In the genomic region with DNA sequence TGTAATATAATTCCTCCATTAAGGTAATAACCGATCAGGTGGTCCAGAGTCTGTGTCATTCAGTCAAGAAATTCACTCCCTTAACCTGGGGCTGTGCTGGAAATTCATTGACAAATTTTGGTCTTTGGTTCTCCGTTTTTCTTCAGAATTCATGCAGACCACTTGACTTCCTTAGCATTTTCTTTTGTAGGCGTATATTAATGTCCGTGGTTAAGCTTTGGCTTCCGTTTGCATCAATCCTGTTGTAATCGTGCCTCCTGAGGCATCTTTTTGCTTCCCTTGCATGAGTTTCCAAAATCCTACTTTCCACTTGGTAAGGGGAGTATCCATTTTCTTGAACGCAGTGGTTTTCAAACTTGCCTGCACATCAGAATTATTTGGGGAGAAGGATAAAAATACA, we compare ENCODE assay signal across 18 cellular contexts. TPM values are rescaled to one million over a fixed set of nuclear protein-coding genes. Genes with fewer than 3 reads are reported as not detected.
DNase-seq lines count a peak whose midpoint lies in the region; ATAC-seq and TF ChIP-seq lines count a peak whose summit lies in the region.
"Had no signal": no experiment of that assay in that cellular context is flagged by ENCODE, and none has a peak within 500 bp of the region (broad histone marks: within the 10 kb centered on the region; RNA-seq: fewer than 3 reads in every experiment).

No MANE protein-coding gene starts in this region.

- intact Hi-C loops in CD4-positive, alpha-beta T cell (cut with DNase I, micrococcal nuclease) = no loop called here
- intact Hi-C loops in activated B cell treated with CpG ODN at 0.5 μM for 24 hours (cut with micrococcal nuclease) (no loop called here), natural killer cell (cut with micrococcal nuclease) (no loop called here)

- in situ Hi-C loops in KBM-7 (cut with MboI; ENCODE audit: low pct_unique_long_range_greater_than_20kb, low sequenced_read_pairs) = no loop called here

- TF ChIP-seq CTCF in CD4-positive, alpha-beta T cell (IDR thresholded peaks at IDR 0.05) = no peak
- TF ChIP-seq CTCF in activated B cell treated with CpG ODN at 0.5 μM for 24 hours (IDR thresholded peaks at IDR 0.05) (no peak), natural killer cell (IDR thresholded peaks at IDR 0.05) (no peak), WTC11 (IDR thresholded peaks at IDR 0.05) (no peak)

- no peak for ATAC-seq in CD4-positive, alpha-beta T cell (ENCODE audit: poor library complexity)
- ATAC-seq in activated B cell treated with CpG ODN at 0.5 μM for 24 hours (ENCODE audit: low read depth) = no peak
- ATAC-seq in natural killer cell = no peak
- no peak for ATAC-seq in HG03025 (IDR thresholded peaks at IDR 0.05; ENCODE audit: low FRiP score, unreplicated experiment)
- no peak for ATAC-seq in WTC11
- ATAC-seq: body of pancreas had no signal

- H3K36me3 Mint-ChIP-seq in CD4-positive, alpha-beta T cell (ENCODE audit: low read depth) = peaks cover 34% of the 10 kb centered on the region
- H3K36me3 Mint-ChIP-seq in activated B cell treated with CpG ODN at 0.5 μM for 24 hours (ENCODE audit: low read depth) = peaks cover 18% of the 10 kb centered on the region
- no peaks in the 10 kb centered on the region for H3K36me3 Mint-ChIP-seq in natural killer cell
- peaks cover 13% of the 10 kb centered on the region for H3K36me3 Mint-ChIP-seq in WTC11

- DNase-seq in CD4-positive, alpha-beta T cell = no peak
- DNase-seq in KBM-7 (peak; percentile 33), activated B cell treated with CpG ODN at 0.5 μM for 24 hours (no peak), natural killer cell (no peak), NCI-H774 (lab: John Stamatoyannopoulos, UW) (no peak), WTC11 (ENCODE audit: low spot score) (no peak)
- DNase-seq: activated CD8-positive, alpha-beta memory T cell treated with anti-CD3 and anti-CD28 coated beads, Interleukin-2, amount 50 U/mL, for 4 hours; activated naive CD4-positive, alpha-beta T cell treated with anti-CD3 and anti-CD28 coated beads for 36 hours; AML-193; colonic mucosa; DMS 273 treated with DMSO at 0.1 percent for 48 hours; hypothalamus; kidney; posterior cingulate gyrus; WERI-Rb-1 had no signal

- CTCF ChIA-PET in CD4-positive, alpha-beta T cell (lab: Charles Lee) = interaction anchor here (1.0 kb wide), 1 partner anchor 9 kb away, joined by 3 read pairs; a partner anchor contains a TSS
- CTCF ChIA-PET in activated B cell treated with CpG ODN at 0.5 μM for 24 hours (lab: Charles Lee) (no interaction called here), WTC11 (lab: Charles Lee) (interaction anchor here (1.7 kb wide), 1 partner anchor 9 kb away, joined by 13 read pairs; a partner anchor contains a TSS)

- peaks cover 50% of the 10 kb centered on the region for H3K4me1 Mint-ChIP-seq in CD4-positive, alpha-beta T cell (ENCODE audit: low read depth)
- peaks cover 6% of the 10 kb centered on the region for H3K4me1 Mint-ChIP-seq in activated B cell treated with CpG ODN at 0.5 μM for 24 hours
- H3K4me1 Mint-ChIP-seq in natural killer cell = peaks cover 35 to 44% of the 10 kb centered on the region in 2 donors
- peaks cover 11% of the 10 kb centered on the region for H3K4me1 Mint-ChIP-seq in WTC11

- no peak overlapping the region for H3K27ac ChIP-seq in CD4-positive, alpha-beta T cell (ENCODE audit: low read depth, low read length)
- H3K27ac ChIP-seq: body of pancreas, colonic mucosa, RWPE1, WERI-Rb-1 had no signal

- H3K9me3 Mint-ChIP-seq in CD4-positive, alpha-beta T cell = no peaks in the 10 kb centered on the region
- H3K9me3 Mint-ChIP-seq in activated B cell treated with CpG ODN at 0.5 μM for 24 hours (no peaks in the 10 kb centered on the region), natural killer cell (no peaks in the 10 kb centered on the region), WTC11 (no peaks in the 10 kb centered on the region)
- H3K9me3 Mint-ChIP-seq: activated naive CD4-positive, alpha-beta T cell treated with anti-CD3 and anti-CD28 coated beads for 36 hours had no signal

- H3K27me3 ChIP-seq in CD4-positive, alpha-beta T cell (ENCODE audit: control insufficient read depth, insufficient read depth, low read length) = no peaks in the 10 kb centered on the region
- H3K27me3 ChIP-seq: body of pancreas, colonic mucosa had no signal

- H3K4me3 Mint-ChIP-seq in CD4-positive, alpha-beta T cell = no peak overlapping the region
- H3K4me3 Mint-ChIP-seq in activated B cell treated with CpG ODN at 0.5 μM for 24 hours (no peak overlapping the region), natural killer cell (peak overlapping the region; percentile 38), WTC11 (no peak overlapping the region)
- H3K4me3 Mint-ChIP-seq: activated naive CD4-positive, alpha-beta T cell treated with anti-CD3 and anti-CD28 coated beads for 36 hours had no signal

- no peaks in the 10 kb centered on the region for H3K9me3 ChIP-seq in CD4-positive, alpha-beta T cell (ENCODE audit: control insufficient read depth, low read length)
- H3K9me3 ChIP-seq: body of pancreas, colonic mucosa had no signal

- POLR2A ChIA-PET in CD4-positive, alpha-beta T cell (lab: Charles Lee) = interaction anchor here (1.2 kb wide), 1 partner anchor 9 kb away, joined by 3 read pairs; a partner anchor contains a TSS
- POLR2A ChIA-PET in activated B cell treated with CpG ODN at 0.5 μM for 24 hours (lab: Charles Lee) = interaction anchor here (1.2 kb wide), 1 partner anchor 9 kb away, joined by 3 read pairs; a partner anchor contains a TSS
- POLR2A ChIA-PET in WTC11 (lab: Charles Lee) = no interaction called here

- H3K27me3 Mint-ChIP-seq in CD4-positive, alpha-beta T cell = no peaks in the 10 kb centered on the region
- H3K27me3 Mint-ChIP-seq in activated B cell treated with CpG ODN at 0.5 μM for 24 hours = no peaks in the 10 kb centered on the region
- no peaks in the 10 kb centered on the region for H3K27me3 Mint-ChIP-seq in natural killer cell (ENCODE audit: low read depth in 2 of 2)
- no peaks in the 10 kb centered on the region for H3K27me3 Mint-ChIP-seq in WTC11 (ENCODE audit: low read depth)

- peak overlapping the region; percentile 43 for H3K27ac Mint-ChIP-seq in CD4-positive, alpha-beta T cell
- H3K27ac Mint-ChIP-seq in activated B cell treated with CpG ODN at 0.5 μM for 24 hours (peak overlapping the region; percentile 37), natural killer cell (peak overlapping the region; percentile 78 to 84), WTC11 (no peak overlapping the region; the same call in 1 of the 2 replicates)
- H3K27ac Mint-ChIP-seq: activated naive CD4-positive, alpha-beta T cell treated with anti-CD3 and anti-CD28 coated beads for 36 hours had no signal

TF ChIP-seq in WTC11, 78 proteins besides CTCF, POLR2A, EP300 and RAD21:
- TF ChIP-seq GRHL2 (CRISPR knock-in tag; IDR thresholded peaks at IDR 0.05; ENCODE audit: insufficient replicate concordance, severe bottlenecking) (no peak), RORB (CRISPR knock-in tag; IDR thresholded peaks at IDR 0.05) (no peak), ZNF396 (CRISPR knock-in tag; IDR thresholded peaks at IDR 0.05; ENCODE audit: borderline replicate concordance) (no peak), CREB1 (CRISPR knock-in tag; IDR thresholded peaks at IDR 0.05) (no peak), ZNF263 (CRISPR knock-in tag; IDR thresholded peaks at IDR 0.05; ENCODE audit: low read depth) (no peak)
- TF ChIP-seq, protein P1, sequence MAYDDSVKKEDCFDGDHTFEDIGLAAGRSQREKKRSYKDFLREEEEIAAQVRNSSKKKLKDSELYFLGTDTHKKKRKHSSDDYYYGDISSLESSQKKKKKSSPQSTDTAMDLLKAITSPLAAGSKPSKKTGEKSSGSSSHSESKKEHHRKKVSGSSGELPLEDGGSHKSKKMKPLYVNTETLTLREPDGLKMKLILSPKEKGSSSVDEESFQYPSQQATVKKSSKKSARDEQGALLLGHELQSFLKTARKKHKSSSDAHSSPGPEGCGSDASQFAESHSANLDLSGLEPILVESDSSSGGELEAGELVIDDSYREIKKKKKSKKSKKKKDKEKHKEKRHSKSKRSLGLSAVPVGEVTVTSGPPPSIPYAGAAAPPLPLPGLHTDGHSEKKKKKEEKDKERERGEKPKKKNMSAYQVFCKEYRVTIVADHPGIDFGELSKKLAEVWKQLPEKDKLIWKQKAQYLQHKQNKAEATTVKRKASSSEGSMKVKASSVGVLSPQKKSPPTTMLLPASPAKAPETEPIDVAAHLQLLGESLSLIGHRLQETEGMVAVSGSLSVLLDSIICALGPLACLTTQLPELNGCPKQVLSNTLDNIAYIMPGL (CRISPR knock-in tag; IDR thresholded peaks at IDR 0.05) = no peak

RNA-seq across cellular contexts. Expression of a gene that starts 9.0 kb away (rescaled TPM):
- total RNA-seq in CD4-positive, alpha-beta T cell = 10 to 100 TPM; 68.8 to 75.2 TPM
- total RNA-seq in activated B cell treated with CpG ODN at 0.5 μM for 24 hours (13.8 and 19.5 TPM in 2 replicates), natural killer cell (10 to 100 TPM; 46.6 to 64.8 (median 57.1) TPM), WTC11 (2021) (18.7 to 20.7 TPM (median 20.6 TPM) in 3 replicates)
